In the genomic region with DNA sequence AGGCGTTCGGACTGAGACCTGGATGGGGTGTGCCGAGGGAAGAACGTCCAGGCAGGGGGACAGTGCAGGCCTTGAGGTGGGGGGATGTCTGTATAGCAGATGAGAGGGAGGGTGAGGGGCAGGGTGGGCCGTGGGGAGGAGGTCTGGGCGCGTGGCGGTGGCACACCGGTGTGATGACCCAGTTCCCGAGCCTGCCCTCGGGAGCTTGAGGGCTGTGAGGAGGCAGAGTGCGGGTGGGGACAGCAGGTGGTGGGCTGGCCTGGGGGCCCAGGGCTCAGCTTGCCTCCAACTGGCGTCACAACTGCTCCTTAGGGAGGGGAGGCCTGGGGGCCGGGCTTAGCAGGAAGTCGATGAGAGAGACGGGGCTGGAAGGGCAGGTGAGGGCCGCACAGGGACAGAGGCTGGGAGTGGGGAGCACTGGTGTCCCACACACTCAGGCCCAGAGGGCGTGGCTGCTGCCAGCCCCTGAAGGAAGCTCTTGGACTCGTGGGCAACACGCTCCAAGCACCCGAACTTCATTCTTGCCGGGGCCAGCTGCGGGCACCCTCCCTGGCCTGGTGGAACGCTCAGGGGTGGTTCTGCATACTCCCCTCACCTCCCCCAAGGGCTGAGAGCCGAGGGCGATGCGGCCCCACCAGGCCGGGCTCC, we compare ENCODE assay signal across 16 cellular contexts. TPM values are rescaled to one million over a fixed set of nuclear protein-coding genes. Genes with fewer than 3 reads are reported as not detected.
A peak's percentile ranks its signal among the peaks of the same experiment; 100 is the strongest.
DNase-seq lines count a peak whose midpoint lies in the region; ATAC-seq and TF ChIP-seq lines count a peak whose summit lies in the region.
"Had no signal": no experiment of that assay in that cellular context is flagged by ENCODE, and none has a peak within 500 bp of the region (broad histone marks: within the 10 kb centered on the region; RNA-seq: fewer than 3 reads in every experiment).

No MANE protein-coding gene starts in this region.

- TF ChIP-seq POLR2A in testis (IDR thresholded peaks at IDR 0.05), result no peak

- in situ Hi-C loops in Panc1 (cut with HindIII; ENCODE audit: low pct_unique_long_range_greater_than_20kb, low sequenced_read_pairs), result no loop called here

- H3K4me3 ChIP-seq in Panc1 (ENCODE audit: low read depth in 2 of 2, low read length in 2 of 2) (peak overlapping the region in 1 of 2 experiments; percentile 2; a peak in 1 of 4 replicates), testis (no peak overlapping the region)

- CTCF ChIA-PET in Panc1 (lab: Charles Lee), result no interaction called here

- H3K27me3 ChIP-seq in Panc1 (ENCODE audit: control insufficient read depth, insufficient read depth, low read length) (no peaks in the 10 kb centered on the region), testis (no peaks in the 10 kb centered on the region)

- peak overlapping the region; percentile 68 for H3K27ac ChIP-seq in Panc1 (ENCODE audit: low read length)
- peak overlapping the region; percentile 59 to 86 for H3K27ac ChIP-seq in testis
- H3K27ac ChIP-seq: 22Rv1 had no signal

- intact Hi-C loops in Panc1 (cut with micrococcal nuclease; ENCODE audit: unreplicated experiment) (no loop called here), left colon (cut with DNase I, micrococcal nuclease) (no loop called here), testis (cut with DNase I; ENCODE audit: low total_unique reads) (no loop called here), sciatic nerve (cut with DNase I) (loop anchor here (5.0 kb wide), 1 partner anchor 693 kb away; no protein-coding TSS in a partner anchor)

- POLR2A ChIA-PET in Panc1 (lab: Charles Lee), result interaction anchor here (0.8 kb wide), 1 partner anchor 21 kb away, joined by 3 read pairs; no protein-coding TSS in a partner anchor

- 40% methylated on average over 27 to 28 of the region's 28 CpGs for WGBS in testis, 2 donors

- peak; percentile 85 for DNase-seq in DMS 273 (lab: John Stamatoyannopoulos, UW; ENCODE audit: unreplicated experiment)
- no peak for DNase-seq in DMS 273 treated with DMSO at 0.1 percent for 48 hours (lab: John Stamatoyannopoulos, UW)
- DNase-seq in Panc1 (ENCODE audit: low read depth, low spot score), result no peak
- DNase-seq in left colon, result no peak
- no peak for DNase-seq in testis
- no peak for DNase-seq in sciatic nerve (ENCODE audit: low spot score)
- DNase-seq: activated CD4-positive, alpha-beta memory T cell treated with anti-CD3 and anti-CD28 coated beads for 36 hours; CD4-positive, alpha-beta memory T cell; foreskin fibroblast; GOT3; KBM-7; NCI-H69; SIG-M5 had no signal

- TF ChIP-seq CTCF in Panc1 (IDR thresholded peaks at IDR 0.05) (no peak), testis (IDR thresholded peaks at IDR 0.05) (no peak)

- peak; percentile 18 for ATAC-seq in Panc1
- peak; percentile 6 for ATAC-seq in left colon
- no peak for ATAC-seq in GM18909 (IDR thresholded peaks at IDR 0.05; ENCODE audit: poor library complexity, unreplicated experiment)
- ATAC-seq in sciatic nerve, result no peak
- no peak for ATAC-seq in GM18520 (IDR thresholded peaks at IDR 0.05; ENCODE audit: unreplicated experiment)

- H3K9me3 ChIP-seq in Panc1 (ENCODE audit: control insufficient read depth, insufficient read depth, low read depth, low read length) (no peaks in the 10 kb centered on the region), testis (no peaks in the 10 kb centered on the region)

- peaks cover 69% of the 10 kb centered on the region for H3K4me1 ChIP-seq in Panc1 (ENCODE audit: control insufficient read depth, insufficient read depth, low read length)
- H3K4me1 ChIP-seq in testis, result peaks cover 51% of the 10 kb centered on the region

- H3K36me3 ChIP-seq in Panc1 (ENCODE audit: control insufficient read depth, insufficient read depth, low read length) (no peaks in the 10 kb centered on the region), testis (ENCODE audit: low read depth, missing control alignments) (no peaks in the 10 kb centered on the region)

- BruUV-seq in Panc1 (replicated peaks; lab: Mats Ljungman, UMichigan), result no TSS peak

RNA-seq across cellular contexts. Expression of gene CACNA1H, which starts 6.5 kb away (rescaled TPM):
- total RNA-seq in Panc1 (2021; ENCODE audit: unreplicated experiment), result 31.1 TPM
- 40.3 TPM for polyA plus RNA-seq in Panc1 (2012; ENCODE audit: insufficient read length)
- total RNA-seq in left colon, result 10 to 100 TPM in 1 of 2 donors, 1 to 10 TPM in 1; 3.8 to 15.6 TPM
- 10 to 100 TPM; 55.9 to 69.0 TPM for total RNA-seq in testis
- 41.1 TPM for polyA plus RNA-seq in testis (ENCODE audit: insufficient read depth, low read depth, low replicate concordance)
- total RNA-seq in sciatic nerve, result 4.1 TPM

Comparison
In these comparisons a context has a peak if more than half of its experiments do, and no peak if none do; other contexts are left out.
1. ATAC-seq: peak in Panc1 (single experiment) and left colon (single experiment); none in GM18909 (single experiment), sciatic nerve (single experiment) and GM18520 (single experiment).